Comparison of ENCODE assay signal across 10 cellular contexts in the genomic region with DNA sequence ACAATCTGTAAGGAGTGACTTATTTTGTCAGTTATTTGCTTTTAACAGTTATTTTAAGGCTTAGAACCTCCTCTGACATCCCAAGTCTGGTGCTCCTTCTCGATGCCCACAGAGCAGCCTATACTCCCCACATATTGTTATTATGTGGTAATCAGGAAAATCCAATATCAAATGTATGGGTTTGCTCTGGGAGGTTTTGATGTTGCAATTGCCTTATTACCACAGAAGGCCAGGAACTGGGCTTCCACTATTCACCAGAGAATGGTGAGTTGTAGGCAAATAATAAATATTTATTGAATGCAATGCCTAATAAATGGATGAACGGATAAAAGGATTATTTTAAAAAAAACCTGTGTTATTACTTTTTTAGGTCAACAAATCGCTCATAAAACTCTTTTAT.
"Had no signal": no experiment of that assay in that cellular context is flagged by ENCODE, and none has a peak within 500 bp of the region (broad histone marks: within the 10 kb centered on the region; RNA-seq: fewer than 3 reads in every experiment).

No MANE protein-coding gene starts in this region.

- H3K4me3 ChIP-seq: esophagus muscularis mucosa, gastrocnemius medialis, heart right ventricle, tibial artery, upper lobe of left lung, uterus had no signal

- H3K27me3 ChIP-seq: esophagus muscularis mucosa, gastrocnemius medialis, heart right ventricle, neutrophil, tibial artery, upper lobe of left lung, uterus had no signal

- H3K9me3 Mint-ChIP-seq: effector memory CD8-positive, alpha-beta T cell; naive thymus-derived CD4-positive, alpha-beta T cell had no signal

- H3K9me3 ChIP-seq: esophagus muscularis mucosa, gastrocnemius medialis, heart right ventricle, neutrophil, tibial artery, upper lobe of left lung, uterus had no signal

- DNase-seq: gastrocnemius medialis had no signal

- H3K27ac ChIP-seq: epithelial cell of prostate, esophagus muscularis mucosa, gastrocnemius medialis, heart right ventricle, neutrophil, tibial artery, upper lobe of left lung, uterus had no signal

- H3K27me3 Mint-ChIP-seq: effector memory CD8-positive, alpha-beta T cell had no signal

- H3K27ac Mint-ChIP-seq: effector memory CD8-positive, alpha-beta T cell; naive thymus-derived CD4-positive, alpha-beta T cell had no signal

- H3K4me1 ChIP-seq: esophagus muscularis mucosa, tibial artery, uterus had no signal

- H3K4me3 Mint-ChIP-seq: effector memory CD8-positive, alpha-beta T cell; naive thymus-derived CD4-positive, alpha-beta T cell had no signal

- H3K36me3 ChIP-seq: esophagus muscularis mucosa, gastrocnemius medialis, heart right ventricle, neutrophil, tibial artery, upper lobe of left lung, uterus had no signal
